ENCODE assay signal across 8 cellular contexts in the genomic region with DNA sequence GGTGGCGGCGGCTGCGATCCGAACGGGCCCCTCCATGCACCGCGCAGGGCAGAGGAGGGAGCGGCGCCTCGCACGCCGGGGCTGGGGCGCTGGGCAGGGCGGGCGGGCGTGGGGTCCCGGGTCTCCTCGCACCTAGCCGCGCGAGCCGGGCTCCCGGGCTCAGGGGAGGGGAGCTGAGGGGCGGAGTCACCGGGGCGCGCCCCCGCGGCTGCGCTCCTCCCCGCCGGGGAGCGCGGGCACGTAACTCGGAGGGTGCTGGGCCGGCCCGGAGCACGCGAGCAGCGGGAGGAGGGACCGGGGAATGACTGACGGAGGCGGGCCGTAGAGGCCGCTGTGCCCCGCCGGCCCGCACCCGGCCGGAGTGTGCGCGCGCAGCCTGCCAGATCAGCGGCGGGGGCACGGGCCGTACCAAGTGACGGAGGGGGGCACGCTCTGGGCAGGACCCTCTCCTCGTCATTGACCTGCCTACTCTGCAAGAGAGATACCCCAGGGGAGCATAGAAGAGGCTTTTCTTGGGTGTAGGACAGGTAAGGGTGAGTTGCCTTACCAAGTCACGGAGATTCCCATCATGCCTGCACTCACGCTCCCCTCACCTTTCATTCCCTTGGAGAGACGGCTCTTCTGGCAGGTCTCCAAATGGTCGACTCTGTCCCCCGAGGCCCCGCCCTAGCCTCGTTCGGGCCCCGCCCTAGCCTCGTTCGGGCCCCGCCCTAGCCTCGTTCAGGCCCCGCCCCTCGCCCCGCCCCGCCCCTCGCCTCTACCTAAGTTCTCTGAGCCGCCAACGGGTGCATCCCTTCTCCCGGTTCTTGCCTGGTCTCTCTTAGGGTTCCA. TPM values are rescaled to one million over a fixed set of nuclear protein-coding genes. Genes with fewer than 3 reads are reported as not detected.
DNase-seq lines count a peak whose midpoint lies in the region; ATAC-seq, FAIRE-seq and TF ChIP-seq lines count a peak whose summit lies in the region.

A gene with protein sequence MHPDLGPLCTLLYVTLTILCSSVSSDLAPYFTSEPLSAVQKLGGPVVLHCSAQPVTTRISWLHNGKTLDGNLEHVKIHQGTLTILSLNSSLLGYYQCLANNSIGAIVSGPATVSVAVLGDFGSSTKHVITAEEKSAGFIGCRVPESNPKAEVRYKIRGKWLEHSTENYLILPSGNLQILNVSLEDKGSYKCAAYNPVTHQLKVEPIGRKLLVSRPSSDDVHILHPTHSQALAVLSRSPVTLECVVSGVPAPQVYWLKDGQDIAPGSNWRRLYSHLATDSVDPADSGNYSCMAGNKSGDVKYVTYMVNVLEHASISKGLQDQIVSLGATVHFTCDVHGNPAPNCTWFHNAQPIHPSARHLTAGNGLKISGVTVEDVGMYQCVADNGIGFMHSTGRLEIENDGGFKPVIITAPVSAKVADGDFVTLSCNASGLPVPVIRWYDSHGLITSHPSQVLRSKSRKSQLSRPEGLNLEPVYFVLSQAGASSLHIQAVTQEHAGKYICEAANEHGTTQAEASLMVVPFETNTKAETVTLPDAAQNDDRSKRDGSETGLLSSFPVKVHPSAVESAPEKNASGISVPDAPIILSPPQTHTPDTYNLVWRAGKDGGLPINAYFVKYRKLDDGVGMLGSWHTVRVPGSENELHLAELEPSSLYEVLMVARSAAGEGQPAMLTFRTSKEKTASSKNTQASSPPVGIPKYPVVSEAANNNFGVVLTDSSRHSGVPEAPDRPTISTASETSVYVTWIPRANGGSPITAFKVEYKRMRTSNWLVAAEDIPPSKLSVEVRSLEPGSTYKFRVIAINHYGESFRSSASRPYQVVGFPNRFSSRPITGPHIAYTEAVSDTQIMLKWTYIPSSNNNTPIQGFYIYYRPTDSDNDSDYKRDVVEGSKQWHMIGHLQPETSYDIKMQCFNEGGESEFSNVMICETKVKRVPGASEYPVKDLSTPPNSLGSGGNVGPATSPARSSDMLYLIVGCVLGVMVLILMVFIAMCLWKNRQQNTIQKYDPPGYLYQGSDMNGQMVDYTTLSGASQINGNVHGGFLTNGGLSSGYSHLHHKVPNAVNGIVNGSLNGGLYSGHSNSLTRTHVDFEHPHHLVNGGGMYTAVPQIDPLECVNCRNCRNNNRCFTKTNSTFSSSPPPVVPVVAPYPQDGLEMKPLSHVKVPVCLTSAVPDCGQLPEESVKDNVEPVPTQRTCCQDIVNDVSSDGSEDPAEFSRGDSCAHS (N-terminal part only) (minus strand): TSS at position 188 of the 831 bp plus-strand sequence. CDS start 39,390 bp downstream, outside the sequence.

- peak within 1 kb of the TSS; percentile 79 for H3K4me3 Mint-ChIP-seq in activated T-helper 17 cell treated with anti-CD3 and anti-CD28 coated beads, Interleukin-2, amount 50 U/mL, for 72 hours
- peak within 1 kb of the TSS; percentile 89 for H3K4me3 Mint-ChIP-seq in natural killer cell
- H3K4me3 Mint-ChIP-seq in stimulated activated naive B cell treated with anti-CD40 and anti-IgM and Interleukin-4, amounts not matched to agents 10 μg/mL and 1 μg/mL and 100 μg/mL, for 72 hours: peak within 1 kb of the TSS; percentile 86 to 87

- no peak for TF ChIP-seq CTCF in DOHH2 (IDR thresholded peaks at IDR 0.05; ENCODE audit: low read depth, low read length, poor library complexity, severe bottlenecking)
- TF ChIP-seq CTCF in LNCaP clone FGC (IDR thresholded peaks at IDR 0.05; ENCODE audit: control insufficient read depth, extremely low read depth, insufficient read depth): 0 out of 2 replicates have a peak, but pooled peaks have one; percentile 24
- TF ChIP-seq CTCF in fibroblast of mammary gland (conservative IDR thresholded peaks at IDR 0.05; ENCODE audit: control insufficient read depth, insufficient read depth, low read depth, low read length): no peak
- no peak for TF ChIP-seq CTCF in natural killer cell (IDR thresholded peaks at IDR 0.05)

- no peaks in the 10 kb centered on the region for H4K20me1 ChIP-seq in DOHH2 (ENCODE audit: control insufficient read depth, insufficient read depth, low read depth, low read length)

- peaks cover 15% of the 10 kb centered on the region for H3K4me1 ChIP-seq in DOHH2 (ENCODE audit: control insufficient read depth, low read length)

- peak; percentile 96 for ATAC-seq in activated T-helper 17 cell treated with anti-CD3 and anti-CD28 coated beads, Interleukin-2, amount 50 U/mL, for 72 hours (replicated peaks)
- ATAC-seq in natural killer cell: peak; percentile 91 to 95 (median 92)
- peak; percentile 97 for ATAC-seq in stimulated activated naive B cell treated with anti-CD40 and anti-IgM and Interleukin-4, amounts not matched to agents 10 μg/mL and 1 μg/mL and 100 μg/mL, for 72 hours (replicated peaks)

- H3K9me3 Mint-ChIP-seq in activated T-helper 17 cell treated with anti-CD3 and anti-CD28 coated beads, Interleukin-2, amount 50 U/mL, for 72 hours: no peaks in the 10 kb centered on the region
- no peaks in the 10 kb centered on the region for H3K9me3 Mint-ChIP-seq in natural killer cell
- peaks cover 0 to 6% of the 10 kb centered on the region in 2 donors for H3K9me3 Mint-ChIP-seq in stimulated activated naive B cell treated with anti-CD40 and anti-IgM and Interleukin-4, amounts not matched to agents 10 μg/mL and 1 μg/mL and 100 μg/mL, for 72 hours

- peaks cover 12% of the 10 kb centered on the region for H3K27me3 Mint-ChIP-seq in activated T-helper 17 cell treated with anti-CD3 and anti-CD28 coated beads, Interleukin-2, amount 50 U/mL, for 72 hours
- H3K27me3 Mint-ChIP-seq in natural killer cell (ENCODE audit: low read depth in 2 of 2): peaks cover 23 to 26% of the 10 kb centered on the region in 2 donors
- H3K27me3 Mint-ChIP-seq in stimulated activated naive B cell treated with anti-CD40 and anti-IgM and Interleukin-4, amounts not matched to agents 10 μg/mL and 1 μg/mL and 100 μg/mL, for 72 hours: peaks cover 43 to 53% of the 10 kb centered on the region in 2 donors

- no peaks in the 10 kb centered on the region for H3K79me2 ChIP-seq in DOHH2 (ENCODE audit: control insufficient read depth, low read length)

- no peaks in the 10 kb centered on the region for H3F3A ChIP-seq in DOHH2 (ENCODE audit: control insufficient read depth, insufficient read depth)

- peak; percentile 79 for FAIRE-seq in H54 (lab: Jason Lieb, UNC)

- no peaks in the 10 kb centered on the region for H3K36me3 ChIP-seq in DOHH2 (ENCODE audit: control insufficient read depth, low read length)

- DNase-seq in H54 (ENCODE audit: insufficient read length, low spot score) (peak; percentile 89), LNCaP clone FGC (ENCODE audit: low read depth) (peak; percentile 78), RPMI7951 (ENCODE audit: low read depth) (peak; percentile 92), fibroblast of mammary gland (ENCODE audit: low read depth) (peak; percentile 90), natural killer cell (peak; percentile 74)
- peak; percentile 80 for DNase-seq in stimulated activated naive B cell treated with anti-CD40 and anti-IgM and Interleukin-4, amounts not matched to agents 10 μg/mL and 1 μg/mL and 100 μg/mL, for 72 hours

- H3K27me3 ChIP-seq in DOHH2 (ENCODE audit: control insufficient read depth, low read length): peaks cover 40% of the 10 kb centered on the region

- no peak for TF ChIP-seq POLR2A in H54 (IDR thresholded peaks at IDR 0.05; ENCODE audit: low read depth, low read length)

- H3K9me3 ChIP-seq in DOHH2 (ENCODE audit: control insufficient read depth, insufficient read depth, low read length): no peaks in the 10 kb centered on the region

- H3K4me3 ChIP-seq in DOHH2 (ENCODE audit: low read length) (peak within 1 kb of the TSS; percentile 77), LNCaP clone FGC (ENCODE audit: low read depth, low read length) (peak within 1 kb of the TSS; percentile 60), fibroblast of mammary gland (ENCODE audit: control insufficient read depth, low read depth, low read length) (peak within 1 kb of the TSS; percentile 61)

- peak within 1 kb of the TSS; percentile 94 for H3K4me2 ChIP-seq in DOHH2 (ENCODE audit: low read length)

- H3K4me1 Mint-ChIP-seq in activated T-helper 17 cell treated with anti-CD3 and anti-CD28 coated beads, Interleukin-2, amount 50 U/mL, for 72 hours: peaks cover 5% of the 10 kb centered on the region
- H3K4me1 Mint-ChIP-seq in natural killer cell: peaks cover 7% of the 10 kb centered on the region in 2 donors
- H3K4me1 Mint-ChIP-seq in stimulated activated naive B cell treated with anti-CD40 and anti-IgM and Interleukin-4, amounts not matched to agents 10 μg/mL and 1 μg/mL and 100 μg/mL, for 72 hours: peaks cover 2 to 8% of the 10 kb centered on the region in 2 donors

- peak within 1 kb of the TSS; percentile 34 for H3K27ac ChIP-seq in DOHH2 (ENCODE audit: low read depth, low read length)

- H3K9me2 ChIP-seq in DOHH2 (replicated peaks; ENCODE audit: control insufficient read depth, low read length): no peaks in the 10 kb centered on the region

- intact Hi-C loops in natural killer cell (cut with micrococcal nuclease): no loop called here

- no peaks in the 10 kb centered on the region for H3K36me3 Mint-ChIP-seq in activated T-helper 17 cell treated with anti-CD3 and anti-CD28 coated beads, Interleukin-2, amount 50 U/mL, for 72 hours (ENCODE audit: low read depth)
- no peaks in the 10 kb centered on the region for H3K36me3 Mint-ChIP-seq in natural killer cell
- H3K36me3 Mint-ChIP-seq in stimulated activated naive B cell treated with anti-CD40 and anti-IgM and Interleukin-4, amounts not matched to agents 10 μg/mL and 1 μg/mL and 100 μg/mL, for 72 hours: no peaks in the 10 kb centered on the region

- peak within 1 kb of the TSS; percentile 95 for H3K27ac Mint-ChIP-seq in activated T-helper 17 cell treated with anti-CD3 and anti-CD28 coated beads, Interleukin-2, amount 50 U/mL, for 72 hours
- peak within 1 kb of the TSS; percentile 58 to 66 for H3K27ac Mint-ChIP-seq in natural killer cell
- peak within 1 kb of the TSS; percentile 95 for H3K27ac Mint-ChIP-seq in stimulated activated naive B cell treated with anti-CD40 and anti-IgM and Interleukin-4, amounts not matched to agents 10 μg/mL and 1 μg/mL and 100 μg/mL, for 72 hours

RNA-seq across cellular contexts. Expression of the gene that starts here (rescaled TPM):
- 14.8 and 17.8 TPM in 2 replicates for total RNA-seq in RPMI7951 (2014; rRNA removed; shearing (Covaris generic))
- 1 to 10 TPM; 1.8 to 2.6 TPM for total RNA-seq in activated T-helper 17 cell treated with anti-CD3 and anti-CD28 coated beads, Interleukin-2, amount 50 U/mL, for 72 hours
- under 1 TPM in 2 of 3 donors, not detected in 1; 0.25 to 0.38 TPM for total RNA-seq in natural killer cell

Comparison
In these comparisons a context has a peak if more than half of its experiments do, and no peak if none do; other contexts are left out.
1. Peak in every context shown above with its lines: DNase-seq, ATAC-seq, H3K4me3 ChIP-seq and H3K27ac ChIP-seq.
2. Peak in DNase-seq and ATAC-seq in natural killer cell; RNA of the gene not detected or under 1 TPM.